8 cellular contexts compared by ENCODE assay signal in the genomic region with DNA sequence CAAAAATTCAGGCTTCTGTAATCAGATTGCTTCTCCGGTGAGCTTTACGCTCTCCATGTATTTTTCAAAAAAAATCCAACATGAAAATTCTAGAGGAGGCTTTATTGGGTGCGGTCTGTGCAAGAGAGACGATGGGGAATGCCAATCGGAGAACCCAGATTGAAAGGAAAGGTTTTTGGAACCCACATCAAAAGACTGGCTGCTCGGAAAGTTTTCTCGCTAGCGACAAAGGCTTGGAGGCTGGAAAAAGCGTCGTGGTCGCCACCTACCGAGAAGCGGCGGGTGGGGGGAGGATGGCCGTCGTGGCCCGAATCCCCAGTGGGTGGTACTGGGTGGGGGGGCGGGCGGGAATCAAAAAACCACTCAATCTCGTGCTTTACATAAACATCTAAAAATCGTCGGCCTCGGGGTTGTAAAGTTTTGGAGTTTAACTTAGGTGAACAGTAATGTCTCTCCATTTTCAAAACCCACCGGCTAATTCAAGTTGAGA. TPM values are rescaled to one million over a fixed set of nuclear protein-coding genes. Genes with fewer than 3 reads are reported as not detected.
DNase-seq lines count a peak whose midpoint lies in the region; TF ChIP-seq lines count a peak whose summit lies in the region.

No MANE protein-coding gene starts in this region.

- H3K36me3 Mint-ChIP-seq in activated naive CD4-positive, alpha-beta T cell treated with anti-CD3 and anti-CD28 coated beads for 36 hours (ENCODE audit: low read depth) = peaks cover 5% of the 10 kb centered on the region
- no peaks in the 10 kb centered on the region for H3K36me3 Mint-ChIP-seq in osteocyte (ENCODE audit: unreplicated experiment)
- peaks cover 10% of the 10 kb centered on the region for H3K36me3 Mint-ChIP-seq in type B pancreatic cell

- H3K27me3 ChIP-seq in BE2C = no peaks in the 10 kb centered on the region
- no peaks in the 10 kb centered on the region for H3K27me3 ChIP-seq in HL-60 (ENCODE audit: insufficient read depth, poor library complexity, severe bottlenecking)
- H3K27me3 ChIP-seq in Peyer's patch = no peaks in the 10 kb centered on the region

- H3K4me3 Mint-ChIP-seq in activated naive CD4-positive, alpha-beta T cell treated with anti-CD3 and anti-CD28 coated beads for 36 hours = peak overlapping the region; percentile 85
- H3K4me3 Mint-ChIP-seq in osteocyte (ENCODE audit: unreplicated experiment) (peak overlapping the region; percentile 82), type B pancreatic cell (peak overlapping the region; percentile 94)

- TF ChIP-seq POLR2A in Peyer's patch (IDR thresholded peaks at IDR 0.05) = no peak

- H3K27ac Mint-ChIP-seq in activated naive CD4-positive, alpha-beta T cell treated with anti-CD3 and anti-CD28 coated beads for 36 hours = peak overlapping the region; percentile 82
- H3K27ac Mint-ChIP-seq in osteocyte (ENCODE audit: unreplicated experiment) = peak overlapping the region; percentile 95
- H3K27ac Mint-ChIP-seq in type B pancreatic cell = peak overlapping the region; percentile 96

- H3K27ac ChIP-seq in HL-60 (replicated peaks) = peak overlapping the region; percentile 98
- H3K27ac ChIP-seq in Peyer's patch = peak overlapping the region; percentile 98 to 100 (median 98)

- peaks cover 44% of the 10 kb centered on the region for H3K4me1 Mint-ChIP-seq in activated naive CD4-positive, alpha-beta T cell treated with anti-CD3 and anti-CD28 coated beads for 36 hours (ENCODE audit: low read depth)
- peaks cover 46% of the 10 kb centered on the region for H3K4me1 Mint-ChIP-seq in osteocyte (ENCODE audit: unreplicated experiment)
- peaks cover 33% of the 10 kb centered on the region for H3K4me1 Mint-ChIP-seq in type B pancreatic cell (ENCODE audit: unreplicated experiment)

- H3K4me1 ChIP-seq in BE2C (peaks cover 6% of the 10 kb centered on the region), Peyer's patch (peaks cover 3 to 43% (median 13%) of the 10 kb centered on the region in 4 donors)

- TF ChIP-seq CTCF in BE2C (IDR thresholded peaks at IDR 0.05; ENCODE audit: low read depth, low read length) (0 out of 2 replicates have a peak, but pooled peaks have one; percentile 22), HL-60 (IDR thresholded peaks at IDR 0.05; ENCODE audit: insufficient read depth, low read length) (no peak), Peyer's patch (IDR thresholded peaks at IDR 0.05) (peak in 1 of 6 experiments; percentile 9), osteocyte (IDR thresholded peaks at IDR 0.05) (peak; percentile 25), type B pancreatic cell (conservative IDR thresholded peaks at IDR 0.05) (peak; percentile 23)

- H3K9me3 ChIP-seq in BE2C (no peaks in the 10 kb centered on the region), Peyer's patch (no peaks in the 10 kb centered on the region)

- H3K27me3 Mint-ChIP-seq in activated naive CD4-positive, alpha-beta T cell treated with anti-CD3 and anti-CD28 coated beads for 36 hours (ENCODE audit: low read depth) = peaks cover 1% of the 10 kb centered on the region
- H3K27me3 Mint-ChIP-seq in osteocyte (ENCODE audit: unreplicated experiment) (no peaks in the 10 kb centered on the region), type B pancreatic cell (no peaks in the 10 kb centered on the region)

- intact Hi-C loops in activated naive CD4-positive, alpha-beta T cell treated with anti-CD3 and anti-CD28 coated beads for 36 hours (cut with micrococcal nuclease) = loop anchor here (1.0 to 10.0 kb wide), 6 partner anchors 32 to 942 kb away; partner anchors contain the start of genes RFC2 and STX1A

- peaks cover 27% of the 10 kb centered on the region for H3K36me3 ChIP-seq in BE2C
- no peaks in the 10 kb centered on the region for H3K36me3 ChIP-seq in Peyer's patch

- CTCF ChIA-PET in activated naive CD4-positive, alpha-beta T cell treated with anti-CD3 and anti-CD28 coated beads for 36 hours (lab: Charles Lee) = interaction anchor here (0.8 to 1.0 kb wide), 2 partner anchors 13 to 241 kb away, joined by 3 to 5 read pairs; no protein-coding TSS in a partner anchor

- peak; percentile 75 for DNase-seq in BE2C
- peak in 1 of 2 experiments; percentile 42 for DNase-seq in HL-60 (ENCODE audit: low read depth in 1 of 2, low spot score in 1 of 2)
- peak; percentile 63 to 80 (median 63) for DNase-seq in Peyer's patch
- DNase-seq in activated naive CD4-positive, alpha-beta T cell treated with anti-CD3 and anti-CD28 coated beads for 36 hours = peak; percentile 74
- DNase-seq in glomerular visceral epithelial cell (ENCODE audit: extremely low spot score) = peak; percentile 30
- DNase-seq in osteocyte (ENCODE audit: extremely low spot score, unreplicated experiment) = no peak
- DNase-seq in type B pancreatic cell (ENCODE audit: extremely low spot score, unreplicated experiment) = no peak
- DNase-seq in activated CD4-positive, CD25-positive, alpha-beta regulatory T cell treated with anti-CD3 and anti-CD28 coated beads, Interleukin-2, amount 50 U/mL, for 72 hours = no peak

- H3K4me3 ChIP-seq in BE2C (ENCODE audit: low read depth, low read length) = peak overlapping the region; percentile 68
- H3K4me3 ChIP-seq in HL-60 (replicated peaks; ENCODE audit: insufficient read depth, low read length) = peak overlapping the region; percentile 53
- peak overlapping the region; percentile 88 to 100 (median 94) for H3K4me3 ChIP-seq in Peyer's patch

- no peaks in the 10 kb centered on the region for H3K9me3 Mint-ChIP-seq in activated naive CD4-positive, alpha-beta T cell treated with anti-CD3 and anti-CD28 coated beads for 36 hours
- no peaks in the 10 kb centered on the region for H3K9me3 Mint-ChIP-seq in osteocyte (ENCODE audit: unreplicated experiment)
- no peaks in the 10 kb centered on the region for H3K9me3 Mint-ChIP-seq in type B pancreatic cell

RNA-seq across cellular contexts. Expression of gene GTF2I, which starts 1.1 kb away (rescaled TPM):
- polyA plus RNA-seq in BE2C (2012; ENCODE audit: insufficient read depth, insufficient read length, low read depth) = 115 TPM
- 100 to 1,000 TPM; 168 to 347 (median 193) TPM for total RNA-seq in Peyer's patch
- 10 to 100 TPM; 81.3 to 81.5 TPM for total RNA-seq in activated naive CD4-positive, alpha-beta T cell treated with anti-CD3 and anti-CD28 coated beads for 36 hours
- 236 and 247 TPM in 2 replicates for total RNA-seq in osteocyte
- 242 and 335 TPM in 2 replicates for total RNA-seq in type B pancreatic cell (ENCODE audit: low replicate concordance)

Comparison
In these comparisons a context has a peak if more than half of its experiments do, and no peak if none do; other contexts are left out.
1. DNase-seq: peak in BE2C (single experiment), Peyer's patch (3 of 3), activated naive CD4-positive, alpha-beta T cell treated with anti-CD3 and anti-CD28 coated beads for 36 hours (single experiment) and glomerular visceral epithelial cell (single experiment); none in osteocyte (single experiment), type B pancreatic cell (single experiment) and activated CD4-positive, CD25-positive, alpha-beta regulatory T cell treated with anti-CD3 and anti-CD28 coated beads, Interleukin-2, amount 50 U/mL, for 72 hours (single experiment).
2. Peak in every context shown above with its lines, with median percentiles within 50 percentile points of each other: H3K4me3 ChIP-seq, H3K27ac Mint-ChIP-seq and H3K4me3 Mint-ChIP-seq.